14 cellular contexts compared by ENCODE assay signal in genomic region chr10:98030991-98031431, GRCh38. TPM values are rescaled to one million over a fixed set of nuclear protein-coding genes. Genes with fewer than 3 reads are reported as not detected.
DNase-seq lines count a peak whose midpoint lies in the region; ATAC-seq, FAIRE-seq and TF ChIP-seq lines count a peak whose summit lies in the region.
"Had no signal": no experiment of that assay in that cellular context is flagged by ENCODE, and none has a peak within 500 bp of the region (broad histone marks: within the 10 kb centered on the region; RNA-seq: fewer than 3 reads in every experiment).

No MANE protein-coding gene starts in this region.

- no peaks in the 10 kb centered on the region for H3K9me3 ChIP-seq in A549
- H3K9me3 ChIP-seq in heart right ventricle = no peaks in the 10 kb centered on the region
- no peaks in the 10 kb centered on the region for H3K9me3 ChIP-seq in parathyroid adenoma (ENCODE audit: control insufficient read depth, low read length)
- H3K9me3 ChIP-seq: colonic mucosa had no signal

- H3K79me2 ChIP-seq in parathyroid adenoma = no peaks in the 10 kb centered on the region

- ATAC-seq in A549 (no peak), heart right ventricle (peak in 2 of 8 donors; percentile 9 to 25)
- ATAC-seq: stimulated activated effector memory CD8-positive, alpha-beta T cell treated with anti-CD3 and anti-CD28 coated beads, Interleukin-12 subunit alpha, Interleukin-12 subunit beta, amount 100 ng/mL, for 72 hours had no signal

- TF ChIP-seq RAD21 in A549 (conservative IDR thresholded peaks at IDR 0.05 in 1 of 2, IDR thresholded peaks at IDR 0.05 in 1 of 2) = no peak

- H3K27me3 ChIP-seq in heart right ventricle (peaks cover 7 to 89% (median 68%) of the 10 kb centered on the region in 7 donors), parathyroid adenoma (ENCODE audit: control insufficient read depth, insufficient read depth, low read length) (peaks cover 7% of the 10 kb centered on the region)

- no peak overlapping the region for H3K9ac ChIP-seq in parathyroid adenoma

- H3K27ac ChIP-seq in A549 (peak overlapping the region in 1 of 2 experiments; percentile 72; a peak in 2 of 6 replicates), heart right ventricle (no peak overlapping the region), parathyroid adenoma (no peak overlapping the region)
- H3K27ac ChIP-seq: C4-2B, colonic mucosa, skin epidermis had no signal

- no peak for FAIRE-seq in A549 (lab: Jason Lieb, UNC)
- FAIRE-seq: keratinocyte had no signal

- no peak for TF ChIP-seq POLR2A in A549 (IDR thresholded peaks at IDR 0.05; ENCODE audit: low read length)

- TF ChIP-seq CTCF in A549 (IDR thresholded peaks at IDR 0.05) = no peak
- TF ChIP-seq CTCF in heart right ventricle (IDR thresholded peaks at IDR 0.05) = no peak
- TF ChIP-seq CTCF in parathyroid adenoma (IDR thresholded peaks at IDR 0.05) = no peak

- H3K4me1 ChIP-seq in A549 = peaks cover 15% of the 10 kb centered on the region; the same call in 1 of the 3 replicates
- peaks cover 9 to 20% (median 13%) of the 10 kb centered on the region in 9 donors for H3K4me1 ChIP-seq in heart right ventricle
- H3K4me1 ChIP-seq in parathyroid adenoma = peaks cover 6% of the 10 kb centered on the region

- 55% methylated on average over 22 of the region's 49 CpGs for WGBS in A549 (ENCODE audit: missing lambda C conversion rate)
- WGBS in heart right ventricle, 2 donors = 1% methylated on average over 28 to 49 of the region's 49 CpGs

- no peak for TF ChIP-seq EP300 in A549 (IDR thresholded peaks at IDR 0.05)

- H3K36me3 ChIP-seq in heart right ventricle = no peaks in the 10 kb centered on the region
- no peaks in the 10 kb centered on the region for H3K36me3 ChIP-seq in parathyroid adenoma (ENCODE audit: control insufficient read depth, insufficient read depth, low read length)
- H3K36me3 ChIP-seq: colonic mucosa had no signal

- CTCF ChIA-PET in A549 (lab: Yijun Ruan, JAX) = interaction anchor here (2.6 to 26.7 kb wide), 5 partner anchors 11 to 239 kb away, joined by 11 to 660 read pairs (median 42); no protein-coding TSS in a partner anchor

- DNase-seq in A549 (ENCODE audit: low read depth in 1 of 2, low spot score in 1 of 2) (no peak), SK-N-DZ (ENCODE audit: low spot score) (peak; percentile 55), heart right ventricle (no peak), HT-29 (ENCODE audit: low spot score) (no peak), posterior vena cava (ENCODE audit: low spot score) (no peak), NCI-H2107 treated with DMSO at 0.1 percent for 48 hours (lab: John Stamatoyannopoulos, UW; ENCODE audit: unreplicated experiment) (no peak)
- no peak for DNase-seq in stimulated activated CD4-positive, alpha-beta T cell treated with anti-CD3 and anti-CD28 coated beads, Interleukin-12 subunit alpha, Interleukin-12 subunit beta, amount 100 ng/mL, for 4 hours
- DNase-seq: activated T-cell treated with anti-CD3 and anti-CD28 coated beads, Interleukin-2, amount 50 U/mL, for 4 hours had no signal

- peak overlapping the region; percentile 96 for H3K4me2 ChIP-seq in A549
- peak overlapping the region; percentile 55 for H3K4me2 ChIP-seq in parathyroid adenoma (ENCODE audit: low read length)

- POLR2A ChIA-PET in A549 (lab: Yijun Ruan, JAX) = no interaction called here

- H2AFZ ChIP-seq in parathyroid adenoma = peak overlapping the region; percentile 78

- H3K4me3 ChIP-seq in A549 = peak overlapping the region; percentile 46
- peak overlapping the region in 9 of 10 donors; percentile 33 to 50 (median 45) for H3K4me3 ChIP-seq in heart right ventricle
- H3K4me3 ChIP-seq in parathyroid adenoma (ENCODE audit: low read depth, low read length) = no peak overlapping the region

- intact Hi-C loops in heart right ventricle (cut with DNase I) (loop anchor here in 1 of 10 donors (10.0 kb wide), 1 partner anchor 266 kb away; no protein-coding TSS in a partner anchor), posterior vena cava (cut with DNase I) (loop anchor here in 1 of 2 donors (2.0 kb wide), 1 partner anchor 122 kb away; no protein-coding TSS in a partner anchor)

TF ChIP-seq in A549, 52 proteins besides CTCF, POLR2A, EP300 and RAD21:
- TF ChIP-seq FOSB (CRISPR knock-in tag; IDR thresholded peaks at IDR 0.05) (no peak), ZNF302 (CRISPR knock-in tag; IDR thresholded peaks at IDR 0.05) (no peak), RARB (CRISPR knock-in tag; IDR thresholded peaks at IDR 0.05) (no peak), PHF8 (IDR thresholded peaks at IDR 0.05; ENCODE audit: borderline replicate concordance, low read depth) (no peak), RFX5 (IDR thresholded peaks at IDR 0.05) (no peak), RCOR1 (IDR thresholded peaks at IDR 0.05; ENCODE audit: low read depth, low read length) (no peak), BCL3 (IDR thresholded peaks at IDR 0.05) (no peak), CHD2 (IDR thresholded peaks at IDR 0.05; ENCODE audit: low read length, partially characterized antibody) (no peak), KDM1A (IDR thresholded peaks at IDR 0.05; ENCODE audit: low read depth) (no peak), HEYL (CRISPR knock-in tag; IDR thresholded peaks at IDR 0.05) (no peak), REST (IDR thresholded peaks at IDR 0.05) (no peak), FOSL2 (IDR thresholded peaks at IDR 0.05) (no peak), FOSL2 (CRISPR knock-in tag; IDR thresholded peaks at IDR 0.05) (no peak), POLR2AphosphoS2 (conservative IDR thresholded peaks at IDR 0.05; ENCODE audit: low read length) (no peak), TFCP2L1 (CRISPR knock-in tag; IDR thresholded peaks at IDR 0.05) (no peak), ZSCAN20 (CRISPR knock-in tag; IDR thresholded peaks at IDR 0.05) (no peak)

RNA-seq across cellular contexts. Expression of gene CRTAC1, which starts 0.6 kb away (rescaled TPM):
- polyA plus RNA-seq in A549 (2011; rRNA removed) (0.32 and 0.36 TPM in 2 replicates), A549 (2017; fragmentation: RNase III; extraction: RNeasy Plus Mini Kit Qiagen cat#74134 plus additional on column Dnase treatment) (0.39 to 0.42 TPM (median 0.42 TPM) in 3 replicates), heart right ventricle (1 to 10 TPM in 1 of 2 donors, under 1 TPM in 1; 0.22 to 2.1 TPM)
- polyA plus RNA-seq in A549 (2012; cell fraction: cytosol; rRNA removed) = 0.56 and 0.82 TPM in 2 replicates
- 1.00 and 1.8 TPM in 2 replicates for polyA plus RNA-seq in A549 (2012; cell fraction: nucleus; rRNA removed)
- polyA minus RNA-seq in A549 (2011; rRNA and poly(A)+ RNA removed) = 0.10 and 0.54 TPM in 2 replicates
- 0.64 and 1.6 TPM in 2 replicates for polyA plus RNA-seq in SK-N-DZ (2014; cell fraction: cytosol; rRNA removed)
- polyA plus RNA-seq in SK-N-DZ (2014; cell fraction: nucleus; rRNA removed) = 4.6 and 5.2 TPM in 2 replicates
- total RNA-seq in heart right ventricle (10 to 100 TPM in 1 of 10 donors, 1 to 10 TPM in 6, under 1 TPM in 3; 0.61 to 12.4 (median 1.4) TPM), posterior vena cava (10 to 100 TPM; 22.9 to 24.5 TPM)
- not detected in 2 replicates for total RNA-seq in HT-29 (2014; rRNA removed; shearing (Covaris generic))
- total RNA-seq: activated T-cell treated with anti-CD3 and anti-CD28 coated beads, Interleukin-2, amount 50 U/mL, for 4 hours had no signal
- polyA plus RNA-seq: keratinocyte had no signal
